31 cellular contexts compared by ENCODE assay signal in the genomic region with DNA sequence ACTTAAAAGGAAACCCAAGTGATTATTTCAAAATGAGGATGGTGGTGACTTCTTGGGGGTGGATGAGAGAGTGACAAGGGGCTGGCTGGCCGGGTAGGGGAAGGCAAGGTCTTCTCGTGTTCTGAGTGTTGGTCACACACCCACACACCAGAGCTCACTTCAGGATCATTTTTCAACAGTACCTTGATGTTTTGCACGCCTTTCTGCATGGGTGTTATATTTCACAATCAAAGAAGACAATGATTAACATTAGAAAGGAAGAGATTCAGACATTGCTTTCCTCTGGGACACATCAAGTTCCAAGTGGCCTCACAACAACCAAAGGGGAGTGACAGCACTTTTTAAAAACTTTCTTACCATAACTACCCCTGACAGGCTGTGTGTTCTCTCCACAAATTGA.
DNase-seq lines count a peak whose midpoint lies in the region; ATAC-seq and TF ChIP-seq lines count a peak whose summit lies in the region.
"Had no signal": no experiment of that assay in that cellular context is flagged by ENCODE, and none has a peak within 500 bp of the region (broad histone marks: within the 10 kb centered on the region; RNA-seq: fewer than 3 reads in every experiment).

No MANE protein-coding gene starts in this region.

- H3K27ac ChIP-seq in coronary artery, result peak overlapping the region; percentile 2 to 60
- no peak overlapping the region for H3K27ac ChIP-seq in liver (ENCODE audit: low read depth in 1 of 2, low read length in 2 of 2)
- H3K27ac ChIP-seq in thoracic aorta, result peak overlapping the region; percentile 48 to 73
- H3K27ac ChIP-seq in RWPE1, result no peak overlapping the region
- H3K27ac ChIP-seq: cardiac muscle cell, colonic mucosa, lower lobe of right lung, psoas muscle, SJCRH30, skin epidermis, suprapubic skin, WERI-Rb-1 had no signal

- no peaks in the 10 kb centered on the region for H3K36me3 ChIP-seq in liver (ENCODE audit: control insufficient read depth in 4 of 4, insufficient read depth in 3 of 4, low read depth in 1 of 4, low read length in 3 of 4)
- H3K36me3 ChIP-seq in thoracic aorta, result no peaks in the 10 kb centered on the region
- H3K36me3 ChIP-seq: cardiac muscle cell, colonic mucosa, lower lobe of right lung, SJCRH30, suprapubic skin had no signal

- CTCF ChIA-PET in RWPE1 (lab: Yijun Ruan, JAX), result no interaction called here

- H3K27me3 ChIP-seq in liver (ENCODE audit: control insufficient read depth in 4 of 4, insufficient read depth in 4 of 4, low read length in 3 of 4) (no peaks in the 10 kb centered on the region), thoracic aorta (replicated peaks; ENCODE audit: insufficient read depth) (no peaks in the 10 kb centered on the region)
- H3K27me3 ChIP-seq: cardiac muscle cell, colonic mucosa, SJCRH30, suprapubic skin had no signal

- no peaks in the 10 kb centered on the region for H3K27me3 Mint-ChIP-seq in T-helper 2 cell treated with Interferon-gamma antibody and Interleukin-4, amounts not matched to agents 5 μg/mL and 100 μg/mL, for 36 hours (ENCODE audit: low read depth)
- H3K27me3 Mint-ChIP-seq: activated naive CD8-positive, alpha-beta T cell had no signal

- no peak overlapping the region for H3K9ac ChIP-seq in liver (ENCODE audit: low read depth in 1 of 2, low read length in 2 of 2)

- WGBS in liver, result 46% methylated on average over 3 of the region's 3 CpGs

- POLR2A ChIA-PET in RWPE1 (lab: Yijun Ruan, JAX; ENCODE audit: low non-redundant PET), result no interaction called here

- DNase-seq in NCI-H510A treated with DMSO at 0.1 percent for 48 hours (lab: John Stamatoyannopoulos, UW) (peak; percentile 1), NCI-H510A (lab: John Stamatoyannopoulos, UW) (no peak), coronary artery (ENCODE audit: low spot score) (no peak), thoracic aorta (ENCODE audit: low spot score) (no peak), RWPE1 (ENCODE audit: low spot score) (no peak)
- DNase-seq in T-helper 2 cell treated with Interferon-gamma antibody and Interleukin-4, amounts not matched to agents 5 μg/mL and 100 μg/mL, for 36 hours (ENCODE audit: low spot score), result no peak
- DNase-seq in stimulated activated CD8-positive, alpha-beta memory T cell treated with anti-CD3 and anti-CD28 coated beads, Interleukin-4, amount 100 ng/mL, for 48 hours, result no peak
- DNase-seq: activated CD4-positive, alpha-beta T cell treated with anti-CD3 and anti-CD28 coated beads for 48 hours; activated effector memory CD4-positive, alpha-beta T cell treated with anti-CD3 and anti-CD28 coated beads, Interleukin-2, amount 50 U/mL, for 16 hours; CD4-positive, alpha-beta T cell; colonic mucosa; DMS 273 treated with DMSO at 0.1 percent for 48 hours; effector CD8-positive, alpha-beta T cell; erythroblast; lower lobe of right lung; naive thymus-derived CD4-positive, alpha-beta T cell; NCI-H1105; NCI-H187; NCI-H2227 treated with DMSO at 0.1 percent for 48 hours; NCI-H774; occipital lobe; psoas muscle; SJCRH30; stimulated activated naive CD4-positive, alpha-beta T cell treated with Interleukin-2 at 50 U/mL for 16 hours; WERI-Rb-1 had no signal

- no peaks in the 10 kb centered on the region for H3K9me3 ChIP-seq in liver (ENCODE audit: control insufficient read depth in 4 of 4, low read length in 3 of 4)
- H3K9me3 ChIP-seq in thoracic aorta, result no peaks in the 10 kb centered on the region
- H3K9me3 ChIP-seq: colonic mucosa, lower lobe of right lung, psoas muscle, SJCRH30, suprapubic skin had no signal

- no peak overlapping the region for H3K27ac Mint-ChIP-seq in T-helper 2 cell treated with Interferon-gamma antibody and Interleukin-4, amounts not matched to agents 5 μg/mL and 100 μg/mL, for 36 hours
- H3K27ac Mint-ChIP-seq: activated naive CD8-positive, alpha-beta T cell; CD4-positive, alpha-beta T cell; naive thymus-derived CD4-positive, alpha-beta T cell had no signal

- no peaks in the 10 kb centered on the region for H3K4me1 Mint-ChIP-seq in T-helper 2 cell treated with Interferon-gamma antibody and Interleukin-4, amounts not matched to agents 5 μg/mL and 100 μg/mL, for 36 hours (ENCODE audit: low read depth)

- H3K4me3 ChIP-seq in coronary artery (no peak overlapping the region), liver (ENCODE audit: low read depth in 1 of 3, low read length in 3 of 3) (no peak overlapping the region), thoracic aorta (no peak overlapping the region)
- H3K4me3 ChIP-seq: cardiac muscle cell, colonic mucosa, K562, lower lobe of right lung, psoas muscle, SJCRH30, skin epidermis, suprapubic skin had no signal

- no peaks in the 10 kb centered on the region for H3K36me3 Mint-ChIP-seq in T-helper 2 cell treated with Interferon-gamma antibody and Interleukin-4, amounts not matched to agents 5 μg/mL and 100 μg/mL, for 36 hours (ENCODE audit: low read depth)
- H3K36me3 Mint-ChIP-seq: activated naive CD8-positive, alpha-beta T cell; naive thymus-derived CD4-positive, alpha-beta T cell had no signal

- no peak for TF ChIP-seq RAD21 in liver (IDR thresholded peaks at IDR 0.05)

- no peak for ATAC-seq in thoracic aorta (ENCODE audit: insufficient number of reproducible peaks, low FRiP score, low read depth)
- ATAC-seq: K562; lower lobe of right lung; naive thymus-derived CD4-positive, alpha-beta T cell had no signal

- H3K4me3 Mint-ChIP-seq in T-helper 2 cell treated with Interferon-gamma antibody and Interleukin-4, amounts not matched to agents 5 μg/mL and 100 μg/mL, for 36 hours, result no peak overlapping the region
- H3K4me3 Mint-ChIP-seq: activated naive CD8-positive, alpha-beta T cell; CD4-positive, alpha-beta T cell; naive thymus-derived CD4-positive, alpha-beta T cell had no signal

- H3K9me3 Mint-ChIP-seq in T-helper 2 cell treated with Interferon-gamma antibody and Interleukin-4, amounts not matched to agents 5 μg/mL and 100 μg/mL, for 36 hours, result no peaks in the 10 kb centered on the region
- H3K9me3 Mint-ChIP-seq: CD4-positive, alpha-beta T cell had no signal

- no peak for TF ChIP-seq CTCF in coronary artery (IDR thresholded peaks at IDR 0.05)
- no peak for TF ChIP-seq CTCF in liver (IDR thresholded peaks at IDR 0.05; ENCODE audit: low read depth, low read length, missing input control)
- no peak for TF ChIP-seq CTCF in thoracic aorta (IDR thresholded peaks at IDR 0.05)
- TF ChIP-seq CTCF in RWPE1 (conservative IDR thresholded peaks at IDR 0.05; ENCODE audit: low read depth), result no peak

- peaks cover 0 to 9% (median 2%) of the 10 kb centered on the region in 4 donors for H3K4me1 ChIP-seq in liver (ENCODE audit: control insufficient read depth in 4 of 4, insufficient read depth in 4 of 4, low read length in 3 of 4)
- H3K4me1 ChIP-seq in thoracic aorta (ENCODE audit: control insufficient read depth in 1 of 2, low read depth in 2 of 2), result peaks cover 22 to 57% of the 10 kb centered on the region in 2 donors
- H3K4me1 ChIP-seq: colonic mucosa, lower lobe of right lung, SJCRH30, suprapubic skin had no signal

TF ChIP-seq in liver, 16 proteins besides CTCF, POLR2A, EP300 and RAD21:
- TF ChIP-seq YY1 (IDR thresholded peaks at IDR 0.05), result no peak
- no peak for TF ChIP-seq SP1 (IDR thresholded peaks at IDR 0.05)
- peak; percentile 13 to 21 for TF ChIP-seq HNF4A (conservative IDR thresholded peaks at IDR 0.05)
- no peak for TF ChIP-seq EGR1 (IDR thresholded peaks at IDR 0.05; ENCODE audit: low read depth in 2 of 2)
- TF ChIP-seq RXRA (IDR thresholded peaks at IDR 0.05), result peak in 1 of 2 donors; percentile 21

Comparison
In these comparisons a context has a peak if more than half of its experiments do, and no peak if none do; other contexts are left out.
1. H3K27ac ChIP-seq: peak in coronary artery (2 of 2) and thoracic aorta (2 of 2); none in liver (0 of 2) and RWPE1 (single experiment).